ENCODE assay signal across 10 cellular contexts in genomic region chr1:178238722-178239510, GRCh38.
DNase-seq lines count a peak whose midpoint lies in the region; ATAC-seq and TF ChIP-seq lines count a peak whose summit lies in the region.
"Had no signal": no experiment of that assay in that cellular context is flagged by ENCODE, and none has a peak within 500 bp of the region (broad histone marks: within the 10 kb centered on the region; RNA-seq: fewer than 3 reads in every experiment).

No MANE protein-coding gene starts in this region.

- no peaks in the 10 kb centered on the region for H3K36me3 Mint-ChIP-seq in activated naive CD8-positive, alpha-beta T cell treated with anti-CD3 and anti-CD28 coated beads for 36 hours
- H3K36me3 Mint-ChIP-seq: activated naive CD4-positive, alpha-beta T cell treated with anti-CD3 and anti-CD28 coated beads, Interleukin-2, amount 50 U/mL, for 24 hours had no signal

- H3K27ac Mint-ChIP-seq in activated naive CD8-positive, alpha-beta T cell treated with anti-CD3 and anti-CD28 coated beads for 36 hours: no peak overlapping the region
- H3K27ac Mint-ChIP-seq: activated naive CD4-positive, alpha-beta T cell treated with anti-CD3 and anti-CD28 coated beads, Interleukin-2, amount 50 U/mL, for 24 hours had no signal

- no peaks in the 10 kb centered on the region for H3K4me1 Mint-ChIP-seq in activated naive CD8-positive, alpha-beta T cell treated with anti-CD3 and anti-CD28 coated beads for 36 hours
- H3K4me1 Mint-ChIP-seq: activated naive CD4-positive, alpha-beta T cell treated with anti-CD3 and anti-CD28 coated beads, Interleukin-2, amount 50 U/mL, for 24 hours had no signal

- peak; percentile 87 for ATAC-seq in omental fat pad (ENCODE audit: low FRiP score)
- no peak for ATAC-seq in HG03097 (IDR thresholded peaks at IDR 0.05; ENCODE audit: low FRiP score, unreplicated experiment)
- no peak for ATAC-seq in HG03108 (IDR thresholded peaks at IDR 0.05; ENCODE audit: unreplicated experiment)
- ATAC-seq in GM21526 (IDR thresholded peaks at IDR 0.05; ENCODE audit: low FRiP score, unreplicated experiment): no peak

- H3K4me3 ChIP-seq in choroid plexus epithelial cell (ENCODE audit: low read depth, low read length): no peak overlapping the region

- no peaks in the 10 kb centered on the region for H3K9me3 Mint-ChIP-seq in activated naive CD8-positive, alpha-beta T cell treated with anti-CD3 and anti-CD28 coated beads for 36 hours
- H3K9me3 Mint-ChIP-seq: activated naive CD4-positive, alpha-beta T cell treated with anti-CD3 and anti-CD28 coated beads, Interleukin-2, amount 50 U/mL, for 24 hours had no signal

- DNase-seq in EL (peak; percentile 98), NCI-H460 (ENCODE audit: extremely low read depth, low read depth) (peak; percentile 97), choroid plexus epithelial cell (ENCODE audit: low read depth) (peak; percentile 98), omental fat pad (ENCODE audit: low spot score) (no peak)
- no peak for DNase-seq in activated naive CD8-positive, alpha-beta T cell treated with anti-CD3 and anti-CD28 coated beads for 36 hours
- DNase-seq: Karpas-422 had no signal

- TF ChIP-seq CTCF in choroid plexus epithelial cell (conservative IDR thresholded peaks at IDR 0.05; ENCODE audit: low read depth, low read length) (no peak), omental fat pad (IDR thresholded peaks at IDR 0.05) (no peak)

- H3K4me3 Mint-ChIP-seq in activated naive CD8-positive, alpha-beta T cell treated with anti-CD3 and anti-CD28 coated beads for 36 hours: no peak overlapping the region
- H3K4me3 Mint-ChIP-seq: activated naive CD4-positive, alpha-beta T cell treated with anti-CD3 and anti-CD28 coated beads, Interleukin-2, amount 50 U/mL, for 24 hours had no signal

- H3K27me3 Mint-ChIP-seq in activated naive CD8-positive, alpha-beta T cell treated with anti-CD3 and anti-CD28 coated beads for 36 hours: no peaks in the 10 kb centered on the region
- H3K27me3 Mint-ChIP-seq: activated naive CD4-positive, alpha-beta T cell treated with anti-CD3 and anti-CD28 coated beads, Interleukin-2, amount 50 U/mL, for 24 hours had no signal

Comparison
In these comparisons a context has a peak if more than half of its experiments do, and no peak if none do; other contexts are left out.
1. DNase-seq: peak in EL (single experiment), NCI-H460 (single experiment) and choroid plexus epithelial cell (single experiment); none in omental fat pad (single experiment) and activated naive CD8-positive, alpha-beta T cell treated with anti-CD3 and anti-CD28 coated beads for 36 hours (single experiment).